Comparison of ENCODE assay signal across 1 cellular context in the genomic region with DNA sequence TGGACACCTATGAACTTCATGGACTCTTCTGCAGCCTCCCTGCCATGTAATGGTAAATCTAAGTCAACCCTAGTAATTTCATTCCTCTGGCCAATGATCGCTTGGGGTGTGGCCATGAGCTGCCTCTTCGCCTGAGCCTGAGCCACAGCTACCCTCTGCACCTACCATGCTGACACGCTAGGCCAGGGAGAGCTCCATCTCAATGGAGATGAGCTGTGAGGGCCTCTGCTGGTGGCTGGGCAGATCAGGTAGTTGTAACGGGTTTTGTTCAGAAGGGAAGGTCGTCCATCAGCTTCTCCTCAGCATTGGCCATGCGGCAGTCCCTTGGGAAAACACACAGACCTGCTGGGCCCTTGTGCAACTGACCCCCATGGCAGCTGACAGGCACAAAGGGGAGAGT.
TF ChIP-seq lines count a peak whose summit lies in the region.

No MANE protein-coding gene starts in this region.

TF ChIP-seq in HepG2, 621 proteins besides CTCF, POLR2A, EP300 and RAD21 (continued from another document and continues in another):
- TF ChIP-seq, protein P1, sequence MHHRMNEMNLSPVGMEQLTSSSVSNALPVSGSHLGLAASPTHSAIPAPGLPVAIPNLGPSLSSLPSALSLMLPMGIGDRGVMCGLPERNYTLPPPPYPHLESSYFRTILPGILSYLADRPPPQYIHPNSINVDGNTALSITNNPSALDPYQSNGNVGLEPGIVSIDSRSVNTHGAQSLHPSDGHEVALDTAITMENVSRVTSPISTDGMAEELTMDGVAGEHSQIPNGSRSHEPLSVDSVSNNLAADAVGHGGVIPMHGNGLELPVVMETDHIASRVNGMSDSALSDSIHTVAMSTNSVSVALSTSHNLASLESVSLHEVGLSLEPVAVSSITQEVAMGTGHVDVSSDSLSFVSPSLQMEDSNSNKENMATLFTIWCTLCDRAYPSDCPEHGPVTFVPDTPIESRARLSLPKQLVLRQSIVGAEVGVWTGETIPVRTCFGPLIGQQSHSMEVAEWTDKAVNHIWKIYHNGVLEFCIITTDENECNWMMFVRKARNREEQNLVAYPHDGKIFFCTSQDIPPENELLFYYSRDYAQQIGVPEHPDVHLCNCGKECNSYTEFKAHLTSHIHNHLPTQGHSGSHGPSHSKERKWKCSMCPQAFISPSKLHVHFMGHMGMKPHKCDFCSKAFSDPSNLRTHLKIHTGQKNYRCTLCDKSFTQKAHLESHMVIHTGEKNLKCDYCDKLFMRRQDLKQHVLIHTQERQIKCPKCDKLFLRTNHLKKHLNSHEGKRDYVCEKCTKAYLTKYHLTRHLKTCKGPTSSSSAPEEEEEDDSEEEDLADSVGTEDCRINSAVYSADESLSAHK (CRISPR knock-in tag; IDR thresholded peaks at IDR 0.05; ENCODE audit: borderline replicate concordance): no peak
- TF ChIP-seq ZFX (CRISPR knock-in tag; IDR thresholded peaks at IDR 0.05; ENCODE audit: low read depth) (peak; percentile 60; the same call in 1 of the 2 replicates), PHF21A (CRISPR knock-in tag; IDR thresholded peaks at IDR 0.05) (no peak), ZNF296 (CRISPR knock-in tag; conservative IDR thresholded peaks at IDR 0.05) (no peak), ZNF841 (CRISPR knock-in tag; IDR thresholded peaks at IDR 0.05; ENCODE audit: borderline replicate concordance) (no peak), GABPB1 (CRISPR knock-in tag; IDR thresholded peaks at IDR 0.05) (0 out of 2 replicates have a peak, but pooled peaks have one; percentile 22), JDP2 (CRISPR knock-in tag; IDR thresholded peaks at IDR 0.05; ENCODE audit: borderline replicate concordance) (no peak), ZNF644 (CRISPR knock-in tag; IDR thresholded peaks at IDR 0.05; ENCODE audit: low read depth) (peak; percentile 67; the same call in 1 of the 2 replicates), NPAS2 (CRISPR knock-in tag; IDR thresholded peaks at IDR 0.05; ENCODE audit: borderline replicate concordance) (0 out of 2 replicates have a peak, but pooled peaks have one; percentile 46), FOXK1 (CRISPR knock-in tag; IDR thresholded peaks at IDR 0.05; ENCODE audit: borderline replicate concordance, low read depth) (no peak), CAMTA2 (CRISPR knock-in tag; IDR thresholded peaks at IDR 0.05; ENCODE audit: borderline replicate concordance) (no peak), ZBTB21 (CRISPR knock-in tag; IDR thresholded peaks at IDR 0.05) (no peak), KDM5B (CRISPR knock-in tag; IDR thresholded peaks at IDR 0.05; ENCODE audit: borderline replicate concordance) (no peak), ZFP90 (CRISPR knock-in tag; IDR thresholded peaks at IDR 0.05; ENCODE audit: borderline replicate concordance) (no peak), IKZF4 (CRISPR knock-in tag; IDR thresholded peaks at IDR 0.05; ENCODE audit: borderline replicate concordance, low read depth, not compliant biosample characterization) (no peak), IRF2 (CRISPR knock-in tag; IDR thresholded peaks at IDR 0.05) (0 out of 2 replicates have a peak, but pooled peaks have one; percentile 28), SMARCE1 (IDR thresholded peaks at IDR 0.05; ENCODE audit: borderline replicate concordance) (no peak), ZNF816 (CRISPR knock-in tag; IDR thresholded peaks at IDR 0.05; ENCODE audit: borderline replicate concordance) (no peak)
- TF ChIP-seq, protein P2, sequence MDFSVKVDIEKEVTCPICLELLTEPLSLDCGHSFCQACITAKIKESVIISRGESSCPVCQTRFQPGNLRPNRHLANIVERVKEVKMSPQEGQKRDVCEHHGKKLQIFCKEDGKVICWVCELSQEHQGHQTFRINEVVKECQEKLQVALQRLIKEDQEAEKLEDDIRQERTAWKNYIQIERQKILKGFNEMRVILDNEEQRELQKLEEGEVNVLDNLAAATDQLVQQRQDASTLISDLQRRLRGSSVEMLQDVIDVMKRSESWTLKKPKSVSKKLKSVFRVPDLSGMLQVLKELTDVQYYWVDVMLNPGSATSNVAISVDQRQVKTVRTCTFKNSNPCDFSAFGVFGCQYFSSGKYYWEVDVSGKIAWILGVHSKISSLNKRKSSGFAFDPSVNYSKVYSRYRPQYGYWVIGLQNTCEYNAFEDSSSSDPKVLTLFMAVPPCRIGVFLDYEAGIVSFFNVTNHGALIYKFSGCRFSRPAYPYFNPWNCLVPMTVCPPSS (IDR thresholded peaks at IDR 0.05): no peak
- TF ChIP-seq, protein P3, sequence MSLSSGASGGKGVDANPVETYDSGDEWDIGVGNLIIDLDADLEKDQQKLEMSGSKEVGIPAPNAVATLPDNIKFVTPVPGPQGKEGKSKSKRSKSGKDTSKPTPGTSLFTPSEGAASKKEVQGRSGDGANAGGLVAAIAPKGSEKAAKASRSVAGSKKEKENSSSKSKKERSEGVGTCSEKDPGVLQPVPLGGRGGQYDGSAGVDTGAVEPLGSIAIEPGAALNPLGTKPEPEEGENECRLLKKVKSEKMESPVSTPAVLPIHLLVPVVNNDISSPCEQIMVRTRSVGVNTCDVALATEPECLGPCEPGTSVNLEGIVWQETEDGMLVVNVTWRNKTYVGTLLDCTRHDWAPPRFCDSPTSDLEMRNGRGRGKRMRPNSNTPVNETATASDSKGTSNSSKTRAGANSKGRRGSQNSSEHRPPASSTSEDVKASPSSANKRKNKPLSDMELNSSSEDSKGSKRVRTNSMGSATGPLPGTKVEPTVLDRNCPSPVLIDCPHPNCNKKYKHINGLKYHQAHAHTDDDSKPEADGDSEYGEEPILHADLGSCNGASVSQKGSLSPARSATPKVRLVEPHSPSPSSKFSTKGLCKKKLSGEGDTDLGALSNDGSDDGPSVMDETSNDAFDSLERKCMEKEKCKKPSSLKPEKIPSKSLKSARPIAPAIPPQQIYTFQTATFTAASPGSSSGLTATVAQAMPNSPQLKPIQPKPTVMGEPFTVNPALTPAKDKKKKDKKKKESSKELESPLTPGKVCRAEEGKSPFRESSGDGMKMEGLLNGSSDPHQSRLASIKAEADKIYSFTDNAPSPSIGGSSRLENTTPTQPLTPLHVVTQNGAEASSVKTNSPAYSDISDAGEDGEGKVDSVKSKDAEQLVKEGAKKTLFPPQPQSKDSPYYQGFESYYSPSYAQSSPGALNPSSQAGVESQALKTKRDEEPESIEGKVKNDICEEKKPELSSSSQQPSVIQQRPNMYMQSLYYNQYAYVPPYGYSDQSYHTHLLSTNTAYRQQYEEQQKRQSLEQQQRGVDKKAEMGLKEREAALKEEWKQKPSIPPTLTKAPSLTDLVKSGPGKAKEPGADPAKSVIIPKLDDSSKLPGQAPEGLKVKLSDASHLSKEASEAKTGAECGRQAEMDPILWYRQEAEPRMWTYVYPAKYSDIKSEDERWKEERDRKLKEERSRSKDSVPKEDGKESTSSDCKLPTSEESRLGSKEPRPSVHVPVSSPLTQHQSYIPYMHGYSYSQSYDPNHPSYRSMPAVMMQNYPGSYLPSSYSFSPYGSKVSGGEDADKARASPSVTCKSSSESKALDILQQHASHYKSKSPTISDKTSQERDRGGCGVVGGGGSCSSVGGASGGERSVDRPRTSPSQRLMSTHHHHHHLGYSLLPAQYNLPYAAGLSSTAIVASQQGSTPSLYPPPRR (CRISPR knock-in tag; IDR thresholded peaks at IDR 0.05; ENCODE audit: borderline replicate concordance): no peak
- TF ChIP-seq, protein P4, sequence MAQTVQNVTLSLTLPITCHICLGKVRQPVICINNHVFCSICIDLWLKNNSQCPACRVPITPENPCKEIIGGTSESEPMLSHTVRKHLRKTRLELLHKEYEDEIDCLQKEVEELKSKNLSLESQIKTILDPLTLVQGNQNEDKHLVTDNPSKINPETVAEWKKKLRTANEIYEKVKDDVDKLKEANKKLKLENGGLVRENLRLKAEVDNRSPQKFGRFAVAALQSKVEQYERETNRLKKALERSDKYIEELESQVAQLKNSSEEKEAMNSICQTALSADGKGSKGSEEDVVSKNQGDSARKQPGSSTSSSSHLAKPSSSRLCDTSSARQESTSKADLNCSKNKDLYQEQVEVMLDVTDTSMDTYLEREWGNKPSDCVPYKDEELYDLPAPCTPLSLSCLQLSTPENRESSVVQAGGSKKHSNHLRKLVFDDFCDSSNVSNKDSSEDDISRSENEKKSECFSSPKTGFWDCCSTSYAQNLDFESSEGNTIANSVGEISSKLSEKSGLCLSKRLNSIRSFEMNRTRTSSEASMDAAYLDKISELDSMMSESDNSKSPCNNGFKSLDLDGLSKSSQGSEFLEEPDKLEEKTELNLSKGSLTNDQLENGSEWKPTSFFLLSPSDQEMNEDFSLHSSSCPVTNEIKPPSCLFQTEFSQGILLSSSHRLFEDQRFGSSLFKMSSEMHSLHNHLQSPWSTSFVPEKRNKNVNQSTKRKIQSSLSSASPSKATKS (CRISPR knock-in tag; IDR thresholded peaks at IDR 0.05): no peak
- TF ChIP-seq, protein P5, sequence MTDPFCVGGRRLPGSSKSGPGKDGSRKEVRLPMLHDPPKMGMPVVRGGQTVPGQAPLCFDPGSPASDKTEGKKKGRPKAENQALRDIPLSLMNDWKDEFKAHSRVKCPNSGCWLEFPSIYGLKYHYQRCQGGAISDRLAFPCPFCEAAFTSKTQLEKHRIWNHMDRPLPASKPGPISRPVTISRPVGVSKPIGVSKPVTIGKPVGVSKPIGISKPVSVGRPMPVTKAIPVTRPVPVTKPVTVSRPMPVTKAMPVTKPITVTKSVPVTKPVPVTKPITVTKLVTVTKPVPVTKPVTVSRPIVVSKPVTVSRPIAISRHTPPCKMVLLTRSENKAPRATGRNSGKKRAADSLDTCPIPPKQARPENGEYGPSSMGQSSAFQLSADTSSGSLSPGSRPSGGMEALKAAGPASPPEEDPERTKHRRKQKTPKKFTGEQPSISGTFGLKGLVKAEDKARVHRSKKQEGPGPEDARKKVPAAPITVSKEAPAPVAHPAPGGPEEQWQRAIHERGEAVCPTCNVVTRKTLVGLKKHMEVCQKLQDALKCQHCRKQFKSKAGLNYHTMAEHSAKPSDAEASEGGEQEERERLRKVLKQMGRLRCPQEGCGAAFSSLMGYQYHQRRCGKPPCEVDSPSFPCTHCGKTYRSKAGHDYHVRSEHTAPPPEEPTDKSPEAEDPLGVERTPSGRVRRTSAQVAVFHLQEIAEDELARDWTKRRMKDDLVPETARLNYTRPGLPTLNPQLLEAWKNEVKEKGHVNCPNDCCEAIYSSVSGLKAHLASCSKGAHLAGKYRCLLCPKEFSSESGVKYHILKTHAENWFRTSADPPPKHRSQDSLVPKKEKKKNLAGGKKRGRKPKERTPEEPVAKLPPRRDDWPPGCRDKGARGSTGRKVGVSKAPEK (CRISPR knock-in tag; IDR thresholded peaks at IDR 0.05; ENCODE audit: borderline replicate concordance): no peak
- TF ChIP-seq, protein P6, sequence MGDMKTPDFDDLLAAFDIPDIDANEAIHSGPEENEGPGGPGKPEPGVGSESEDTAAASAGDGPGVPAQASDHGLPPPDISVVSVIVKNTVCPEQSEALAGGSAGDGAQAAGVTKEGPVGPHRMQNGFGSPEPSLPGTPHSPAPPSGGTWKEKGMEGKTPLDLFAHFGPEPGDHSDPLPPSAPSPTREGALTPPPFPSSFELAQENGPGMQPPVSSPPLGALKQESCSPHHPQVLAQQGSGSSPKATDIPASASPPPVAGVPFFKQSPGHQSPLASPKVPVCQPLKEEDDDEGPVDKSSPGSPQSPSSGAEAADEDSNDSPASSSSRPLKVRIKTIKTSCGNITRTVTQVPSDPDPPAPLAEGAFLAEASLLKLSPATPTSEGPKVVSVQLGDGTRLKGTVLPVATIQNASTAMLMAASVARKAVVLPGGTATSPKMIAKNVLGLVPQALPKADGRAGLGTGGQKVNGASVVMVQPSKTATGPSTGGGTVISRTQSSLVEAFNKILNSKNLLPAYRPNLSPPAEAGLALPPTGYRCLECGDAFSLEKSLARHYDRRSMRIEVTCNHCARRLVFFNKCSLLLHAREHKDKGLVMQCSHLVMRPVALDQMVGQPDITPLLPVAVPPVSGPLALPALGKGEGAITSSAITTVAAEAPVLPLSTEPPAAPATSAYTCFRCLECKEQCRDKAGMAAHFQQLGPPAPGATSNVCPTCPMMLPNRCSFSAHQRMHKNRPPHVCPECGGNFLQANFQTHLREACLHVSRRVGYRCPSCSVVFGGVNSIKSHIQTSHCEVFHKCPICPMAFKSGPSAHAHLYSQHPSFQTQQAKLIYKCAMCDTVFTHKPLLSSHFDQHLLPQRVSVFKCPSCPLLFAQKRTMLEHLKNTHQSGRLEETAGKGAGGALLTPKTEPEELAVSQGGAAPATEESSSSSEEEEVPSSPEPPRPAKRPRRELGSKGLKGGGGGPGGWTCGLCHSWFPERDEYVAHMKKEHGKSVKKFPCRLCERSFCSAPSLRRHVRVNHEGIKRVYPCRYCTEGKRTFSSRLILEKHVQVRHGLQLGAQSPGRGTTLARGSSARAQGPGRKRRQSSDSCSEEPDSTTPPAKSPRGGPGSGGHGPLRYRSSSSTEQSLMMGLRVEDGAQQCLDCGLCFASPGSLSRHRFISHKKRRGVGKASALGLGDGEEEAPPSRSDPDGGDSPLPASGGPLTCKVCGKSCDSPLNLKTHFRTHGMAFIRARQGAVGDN (CRISPR knock-in tag; IDR thresholded peaks at IDR 0.05): peak; percentile 48
- TF ChIP-seq, protein P7, sequence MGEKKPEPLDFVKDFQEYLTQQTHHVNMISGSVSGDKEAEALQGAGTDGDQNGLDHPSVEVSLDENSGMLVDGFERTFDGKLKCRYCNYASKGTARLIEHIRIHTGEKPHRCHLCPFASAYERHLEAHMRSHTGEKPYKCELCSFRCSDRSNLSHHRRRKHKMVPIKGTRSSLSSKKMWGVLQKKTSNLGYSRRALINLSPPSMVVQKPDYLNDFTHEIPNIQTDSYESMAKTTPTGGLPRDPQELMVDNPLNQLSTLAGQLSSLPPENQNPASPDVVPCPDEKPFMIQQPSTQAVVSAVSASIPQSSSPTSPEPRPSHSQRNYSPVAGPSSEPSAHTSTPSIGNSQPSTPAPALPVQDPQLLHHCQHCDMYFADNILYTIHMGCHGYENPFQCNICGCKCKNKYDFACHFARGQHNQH (CRISPR knock-in tag; IDR thresholded peaks at IDR 0.05): no peak
- TF ChIP-seq, protein P8, sequence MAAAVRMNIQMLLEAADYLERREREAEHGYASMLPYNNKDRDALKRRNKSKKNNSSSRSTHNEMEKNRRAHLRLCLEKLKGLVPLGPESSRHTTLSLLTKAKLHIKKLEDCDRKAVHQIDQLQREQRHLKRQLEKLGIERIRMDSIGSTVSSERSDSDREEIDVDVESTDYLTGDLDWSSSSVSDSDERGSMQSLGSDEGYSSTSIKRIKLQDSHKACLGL (CRISPR knock-in tag; IDR thresholded peaks at IDR 0.05): no peak
- TF ChIP-seq, protein P9, sequence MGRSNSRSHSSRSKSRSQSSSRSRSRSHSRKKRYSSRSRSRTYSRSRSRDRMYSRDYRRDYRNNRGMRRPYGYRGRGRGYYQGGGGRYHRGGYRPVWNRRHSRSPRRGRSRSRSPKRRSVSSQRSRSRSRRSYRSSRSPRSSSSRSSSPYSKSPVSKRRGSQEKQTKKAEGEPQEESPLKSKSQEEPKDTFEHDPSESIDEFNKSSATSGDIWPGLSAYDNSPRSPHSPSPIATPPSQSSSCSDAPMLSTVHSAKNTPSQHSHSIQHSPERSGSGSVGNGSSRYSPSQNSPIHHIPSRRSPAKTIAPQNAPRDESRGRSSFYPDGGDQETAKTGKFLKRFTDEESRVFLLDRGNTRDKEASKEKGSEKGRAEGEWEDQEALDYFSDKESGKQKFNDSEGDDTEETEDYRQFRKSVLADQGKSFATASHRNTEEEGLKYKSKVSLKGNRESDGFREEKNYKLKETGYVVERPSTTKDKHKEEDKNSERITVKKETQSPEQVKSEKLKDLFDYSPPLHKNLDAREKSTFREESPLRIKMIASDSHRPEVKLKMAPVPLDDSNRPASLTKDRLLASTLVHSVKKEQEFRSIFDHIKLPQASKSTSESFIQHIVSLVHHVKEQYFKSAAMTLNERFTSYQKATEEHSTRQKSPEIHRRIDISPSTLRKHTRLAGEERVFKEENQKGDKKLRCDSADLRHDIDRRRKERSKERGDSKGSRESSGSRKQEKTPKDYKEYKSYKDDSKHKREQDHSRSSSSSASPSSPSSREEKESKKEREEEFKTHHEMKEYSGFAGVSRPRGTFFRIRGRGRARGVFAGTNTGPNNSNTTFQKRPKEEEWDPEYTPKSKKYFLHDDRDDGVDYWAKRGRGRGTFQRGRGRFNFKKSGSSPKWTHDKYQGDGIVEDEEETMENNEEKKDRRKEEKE (IDR thresholded peaks at IDR 0.05): no peak
